19 cellular contexts compared by ENCODE assay signal in the genomic region with DNA sequence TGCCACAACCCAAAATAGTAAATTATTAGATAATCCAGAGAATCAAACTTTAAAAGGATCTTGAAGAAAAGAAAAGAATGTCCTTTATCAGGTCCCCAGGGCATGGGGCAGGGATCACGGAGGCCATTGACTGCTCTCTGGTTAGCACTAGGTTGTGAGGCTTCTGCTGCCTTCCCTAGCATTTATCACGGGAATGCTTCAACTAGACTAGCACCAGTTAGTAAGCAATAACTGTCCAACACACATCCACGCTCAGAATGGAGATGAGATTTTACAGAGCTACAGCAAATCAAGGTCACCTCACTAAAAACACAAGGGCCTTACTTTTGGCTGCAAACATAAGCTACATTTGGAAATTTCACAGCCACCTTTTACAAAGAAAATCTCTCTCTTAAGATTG.
DNase-seq lines count a peak whose midpoint lies in the region; ATAC-seq and TF ChIP-seq lines count a peak whose summit lies in the region.
"Had no signal": no experiment of that assay in that cellular context is flagged by ENCODE, and none has a peak within 500 bp of the region (broad histone marks: within the 10 kb centered on the region; RNA-seq: fewer than 3 reads in every experiment).

No MANE protein-coding gene starts in this region.

- 0 out of 2 replicates have a peak, but pooled peaks cover 3% of the 10 kb centered on the region for H3K4me1 Mint-ChIP-seq in WTC11
- H3K4me1 Mint-ChIP-seq: CD14-positive monocyte had no signal

- TF ChIP-seq CTCF in WTC11 (IDR thresholded peaks at IDR 0.05) (no peak), testis (IDR thresholded peaks at IDR 0.05) (no peak), esophagus squamous epithelium (IDR thresholded peaks at IDR 0.05) (no peak)

- H3K4me1 ChIP-seq in testis (peaks cover 2% of the 10 kb centered on the region), aorta (ENCODE audit: control insufficient read depth in 1 of 2, insufficient read depth in 2 of 2, low read length in 2 of 2) (no peaks in the 10 kb centered on the region), esophagus squamous epithelium (peaks cover 0 to under 1% (median 0%) of the 10 kb centered on the region in 3 donors)
- H3K4me1 ChIP-seq: BLaER1 had no signal

- DNase-seq in left cardiac atrium: no peak
- DNase-seq in cardiac septum (ENCODE audit: low spot score): no peak
- no peak for DNase-seq in WTC11 (ENCODE audit: low spot score)
- no peak for DNase-seq in left ventricle myocardium superior
- DNase-seq in testis: no peak
- no peak for DNase-seq in HPDE6-E6E7 (ENCODE audit: extremely low spot score)
- no peak for DNase-seq in aorta
- no peak for DNase-seq in esophagus squamous epithelium (lab: John Stamatoyannopoulos, UW)
- DNase-seq: ACHN; AML-193; CD4-positive, alpha-beta memory T cell; DMS153; DMS79; GDM1; HCEC 1CT had no signal

- H3K9me3 Mint-ChIP-seq in WTC11: peaks cover 20% of the 10 kb centered on the region
- H3K9me3 Mint-ChIP-seq: IgD-negative memory B cell had no signal

- H3K27me3 ChIP-seq in testis (no peaks in the 10 kb centered on the region), aorta (ENCODE audit: control insufficient read depth in 1 of 2, insufficient read depth in 2 of 2, low read length in 1 of 2) (no peaks in the 10 kb centered on the region), esophagus squamous epithelium (no peaks in the 10 kb centered on the region)
- H3K27me3 ChIP-seq: BLaER1 had no signal

- peaks cover 35% of the 10 kb centered on the region for H3K36me3 Mint-ChIP-seq in WTC11
- H3K36me3 Mint-ChIP-seq: IgD-negative memory B cell had no signal

- H3K27ac ChIP-seq in testis (peak overlapping the region; percentile 12), aorta (ENCODE audit: low read depth in 1 of 2, low read length in 2 of 2) (no peak overlapping the region), esophagus squamous epithelium (no peak overlapping the region)
- H3K27ac ChIP-seq: BLaER1 had no signal

- TF ChIP-seq POLR2A in testis (IDR thresholded peaks at IDR 0.05): no peak
- no peak for TF ChIP-seq POLR2A in esophagus squamous epithelium (IDR thresholded peaks at IDR 0.05)

- no peaks in the 10 kb centered on the region for H3K9me3 ChIP-seq in testis
- peaks cover 2% of the 10 kb centered on the region for H3K9me3 ChIP-seq in aorta (ENCODE audit: control insufficient read depth, low read length)
- H3K9me3 ChIP-seq in esophagus squamous epithelium: peaks cover 0 to 10% (median 8%) of the 10 kb centered on the region in 3 donors

- H3K27ac Mint-ChIP-seq in WTC11: peak overlapping the region; percentile 25; the same call in 1 of the 2 replicates
- H3K27ac Mint-ChIP-seq: CD14-positive monocyte, GM23338, IgD-negative memory B cell had no signal

- no peak overlapping the region for H3K4me3 Mint-ChIP-seq in WTC11
- H3K4me3 Mint-ChIP-seq: CD14-positive monocyte, GM23338, IgD-negative memory B cell had no signal

- no peak overlapping the region for H3K4me3 ChIP-seq in testis
- no peak overlapping the region for H3K4me3 ChIP-seq in aorta (ENCODE audit: low read length in 2 of 2)
- no peak overlapping the region for H3K4me3 ChIP-seq in esophagus squamous epithelium
- H3K4me3 ChIP-seq: BLaER1, GM23338 had no signal

- CTCF ChIA-PET in WTC11 (lab: Charles Lee): interaction anchor here (0.9 kb wide), 1 partner anchor 255 kb away, joined by 3 read pairs; no protein-coding TSS in a partner anchor

- H3K36me3 ChIP-seq in testis (ENCODE audit: low read depth, missing control alignments): no peaks in the 10 kb centered on the region
- peaks cover 4% of the 10 kb centered on the region in 2 donors for H3K36me3 ChIP-seq in aorta (ENCODE audit: control insufficient read depth in 1 of 2, insufficient read depth in 2 of 2, low read length in 1 of 2)
- peaks cover 0 to 84% (median 3%) of the 10 kb centered on the region in 3 donors for H3K36me3 ChIP-seq in esophagus squamous epithelium
- H3K36me3 ChIP-seq: BLaER1 had no signal

- POLR2A ChIA-PET in WTC11 (lab: Charles Lee): no interaction called here

- WGBS in testis, 2 donors: 46 to 51% methylated on average over 3 of the region's 3 CpGs
- 83 to 84% methylated on average over 3 of the region's 3 CpGs for WGBS in aorta, 2 donors
- 96 to 98% methylated on average over 3 of the region's 3 CpGs for WGBS in esophagus squamous epithelium, 2 donors

- ATAC-seq in left cardiac atrium (peak; percentile 11 to 65), WTC11 (no peak), left ventricle myocardium superior (peak; percentile 36), aorta (ENCODE audit: low FRiP score) (no peak)
- ATAC-seq: GM23338 had no signal

- peaks cover 14% of the 10 kb centered on the region for H3K27me3 Mint-ChIP-seq in WTC11 (ENCODE audit: low read depth)
- H3K27me3 Mint-ChIP-seq: CD4-positive, alpha-beta memory T cell had no signal

- intact Hi-C loops in left cardiac atrium (cut with DNase I) (no loop called here), cardiac septum (cut with DNase I) (no loop called here), left ventricle myocardium superior (cut with micrococcal nuclease) (loop anchor here (10.0 kb wide), 1 partner anchor 48 kb away; no protein-coding TSS in a partner anchor), testis (cut with DNase I; ENCODE audit: low total_unique reads) (no loop called here), aorta (cut with DNase I) (no loop called here), esophagus squamous epithelium (cut with DNase I) (no loop called here)

TF ChIP-seq in WTC11, 78 proteins besides CTCF, POLR2A, EP300 and RAD21:
- TF ChIP-seq SP1 (CRISPR knock-in tag; conservative IDR thresholded peaks at IDR 0.05) (no peak), MYBL2 (CRISPR knock-in tag; IDR thresholded peaks at IDR 0.05) (no peak), NR3C1 (CRISPR knock-in tag; conservative IDR thresholded peaks at IDR 0.05; ENCODE audit: low read depth) (no peak), ZBTB21 (CRISPR knock-in tag; IDR thresholded peaks at IDR 0.05; ENCODE audit: borderline replicate concordance) (no peak)
- TF ChIP-seq, protein P1, sequence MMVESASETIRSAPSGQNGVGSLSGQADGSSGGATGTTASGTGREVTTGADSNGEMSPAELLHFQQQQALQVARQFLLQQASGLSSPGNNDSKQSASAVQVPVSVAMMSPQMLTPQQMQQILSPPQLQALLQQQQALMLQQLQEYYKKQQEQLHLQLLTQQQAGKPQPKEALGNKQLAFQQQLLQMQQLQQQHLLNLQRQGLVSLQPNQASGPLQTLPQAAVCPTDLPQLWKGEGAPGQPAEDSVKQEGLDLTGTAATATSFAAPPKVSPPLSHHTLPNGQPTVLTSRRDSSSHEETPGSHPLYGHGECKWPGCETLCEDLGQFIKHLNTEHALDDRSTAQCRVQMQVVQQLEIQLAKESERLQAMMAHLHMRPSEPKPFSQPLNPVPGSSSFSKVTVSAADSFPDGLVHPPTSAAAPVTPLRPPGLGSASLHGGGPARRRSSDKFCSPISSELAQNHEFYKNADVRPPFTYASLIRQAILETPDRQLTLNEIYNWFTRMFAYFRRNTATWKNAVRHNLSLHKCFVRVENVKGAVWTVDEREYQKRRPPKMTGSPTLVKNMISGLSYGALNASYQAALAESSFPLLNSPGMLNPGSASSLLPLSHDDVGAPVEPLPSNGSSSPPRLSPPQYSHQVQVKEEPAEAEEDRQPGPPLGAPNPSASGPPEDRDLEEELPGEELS (CRISPR knock-in tag; IDR thresholded peaks at IDR 0.05): no peak

Comparison
In these comparisons a context has a peak if more than half of its experiments do, and no peak if none do; other contexts are left out.
1. ATAC-seq: peak in left cardiac atrium (2 of 2) and left ventricle myocardium superior (single experiment); none in WTC11 (single experiment) and aorta (single experiment).
2. H3K27ac ChIP-seq: peak in testis (2 of 2); none in aorta (0 of 2) and esophagus squamous epithelium (0 of 4).